ENCODE assay signal across 8 cellular contexts in the genomic region with DNA sequence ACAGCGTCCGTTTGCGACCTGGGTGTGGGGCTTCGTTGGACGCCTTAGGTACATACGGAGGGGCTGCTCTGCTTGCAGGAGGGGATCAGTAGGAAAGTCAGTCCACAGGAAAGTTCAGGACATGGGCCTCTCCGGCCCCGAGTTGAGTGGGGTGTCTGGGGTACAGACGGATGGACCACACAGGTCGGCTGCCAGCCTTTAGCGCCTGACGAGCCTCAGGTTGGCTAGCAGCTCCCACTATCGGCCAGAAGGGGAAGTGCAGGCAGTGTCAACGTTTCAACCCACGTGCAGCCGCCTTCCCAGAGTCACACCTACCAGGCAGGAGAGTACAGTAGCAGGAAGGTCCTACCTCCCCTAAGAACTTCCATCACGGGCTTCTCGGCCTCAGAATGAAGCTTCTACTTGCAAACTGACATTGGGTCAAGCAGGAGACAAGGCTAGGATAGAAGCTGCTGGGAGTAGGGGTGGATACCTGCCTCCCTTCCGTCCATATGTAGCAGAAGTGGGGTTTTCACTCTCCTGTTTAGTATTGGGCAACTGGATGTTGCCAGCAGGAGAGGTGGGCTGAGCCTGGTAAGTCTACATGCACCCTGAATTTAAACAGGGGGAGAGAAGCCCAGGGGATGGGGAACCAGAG. TPM values are rescaled to one million over a fixed set of nuclear protein-coding genes. Genes with fewer than 3 reads are reported as not detected.
A peak's percentile ranks its signal among the peaks of the same experiment; 100 is the strongest.
DNase-seq lines count a peak whose midpoint lies in the region; ATAC-seq and TF ChIP-seq lines count a peak whose summit lies in the region.

No MANE protein-coding gene starts in this region.

- peak; percentile 36 to 41 for ATAC-seq in activated CD4-positive, CD25-positive, alpha-beta regulatory T cell treated with anti-CD3 and anti-CD28 coated beads, Interleukin-2, amount 50 U/mL, for 24 hours
- peak; percentile 88 for ATAC-seq in left lobe of liver

- TF ChIP-seq CTCF in GM12872 (IDR thresholded peaks at IDR 0.05; ENCODE audit: insufficient read depth, low read depth, low read length) (peak; percentile 100), HFF-Myc (IDR thresholded peaks at IDR 0.05; ENCODE audit: low read depth, low read length, missing control alignments) (peak; percentile 97)

- DNase-seq in HFF-Myc (ENCODE audit: extremely low read depth, low read depth): peak; percentile 25
- DNase-seq in NCI-H1694 (lab: John Stamatoyannopoulos, UW): peak; percentile 14
- peak; percentile 44 for DNase-seq in cerebellar cortex (ENCODE audit: low spot score)
- peak; percentile 72 for DNase-seq in left lobe of liver (ENCODE audit: low spot score)
- DNase-seq in stimulated activated CD4-positive, alpha-beta T cell treated with anti-CD3 and anti-CD28 coated beads, TNF-alpha, amount 100 ng/mL, for 24 hours (ENCODE audit: low read depth in 3 of 3): peak; percentile 54 to 69 (median 58)
- DNase-seq in amniotic stem cell (lab: John Stamatoyannopoulos, UW): no peak

- H3K4me3 ChIP-seq in HFF-Myc (replicated peaks; ENCODE audit: low read depth, low read length): no peak overlapping the region

RNA-seq across cellular contexts. Expression of a gene that starts 1.8 kb away (rescaled TPM):
- total RNA-seq in left lobe of liver: 0.05 TPM
